Comparison of ENCODE assay signal across 20 cellular contexts in genomic region chr2:196105956-196106355, GRCh38. TPM values are rescaled to one million over a fixed set of nuclear protein-coding genes. Genes with fewer than 3 reads are reported as not detected.
A peak's percentile ranks its signal among the peaks of the same experiment; 100 is the strongest.
DNase-seq lines count a peak whose midpoint lies in the region; ATAC-seq and TF ChIP-seq lines count a peak whose summit lies in the region.
"Had no signal": no experiment of that assay in that cellular context is flagged by ENCODE, and none has a peak within 500 bp of the region (broad histone marks: within the 10 kb centered on the region; RNA-seq: fewer than 3 reads in every experiment).

No MANE protein-coding gene starts in this region.

- no peaks in the 10 kb centered on the region for H3K36me3 ChIP-seq in SK-N-SH (replicated peaks in 1 of 2; ENCODE audit: control insufficient read depth in 1 of 2, insufficient read depth in 2 of 2, low read length in 1 of 2)
- H3K36me3 ChIP-seq: neutrophil had no signal

- no peak for TF ChIP-seq RAD21 in SK-N-SH (IDR thresholded peaks at IDR 0.05; ENCODE audit: low read length)

- no peak for TF ChIP-seq EP300 in SK-N-SH (IDR thresholded peaks at IDR 0.05; ENCODE audit: borderline replicate concordance in 1 of 2, low read depth in 1 of 2, low read length in 1 of 2)

- no peaks in the 10 kb centered on the region for H3K9me3 ChIP-seq in SK-N-SH
- H3K9me3 ChIP-seq: neutrophil had no signal

- peak overlapping the region; percentile 33 for H3K4me3 Mint-ChIP-seq in activated naive CD8-positive, alpha-beta T cell treated with anti-CD3 and anti-CD28 coated beads for 36 hours
- H3K4me3 Mint-ChIP-seq in naive B cell, result peak overlapping the region in 7 of 8 donors; percentile 39 to 60 (median 44)
- H3K4me3 Mint-ChIP-seq: immature natural killer cell; T-helper 1 cell treated with Interleukin-12 subunit alpha and Interleukin-12 subunit beta and Interleukin-4 antibody, amounts not matched to agents 30 μg/mL and 1 μg/mL, for 36 hours had no signal

- no peak overlapping the region for H3K9ac ChIP-seq in SK-N-SH

- no peaks in the 10 kb centered on the region for H4K20me1 ChIP-seq in SK-N-SH (ENCODE audit: insufficient read depth)

- CTCF ChIA-PET in SK-N-SH (lab: Yijun Ruan, JAX), result no interaction called here

- no peaks in the 10 kb centered on the region for H3K9me2 ChIP-seq in SK-N-SH

- TF ChIP-seq CTCF in SK-N-SH (IDR thresholded peaks at IDR 0.05), result no peak

- H3F3A ChIP-seq in SK-N-SH (replicated peaks; ENCODE audit: insufficient read depth), result no peaks in the 10 kb centered on the region

- peaks cover 2% of the 10 kb centered on the region for H3K36me3 Mint-ChIP-seq in activated naive CD8-positive, alpha-beta T cell treated with anti-CD3 and anti-CD28 coated beads for 36 hours
- H3K36me3 Mint-ChIP-seq in naive B cell, result no peaks in the 10 kb centered on the region
- H3K36me3 Mint-ChIP-seq: immature natural killer cell had no signal

- 85% methylated on average over 5 of the region's 5 CpGs for WGBS in SK-N-SH (ENCODE audit: low lambda C conversion rate)

- peaks cover 38% of the 10 kb centered on the region for H3K4me1 Mint-ChIP-seq in activated naive CD8-positive, alpha-beta T cell treated with anti-CD3 and anti-CD28 coated beads for 36 hours
- peaks cover 50 to 66% (median 61%) of the 10 kb centered on the region in 3 donors for H3K4me1 Mint-ChIP-seq in naive B cell

- no peaks in the 10 kb centered on the region for H3K9me3 Mint-ChIP-seq in activated naive CD8-positive, alpha-beta T cell treated with anti-CD3 and anti-CD28 coated beads for 36 hours
- H3K9me3 Mint-ChIP-seq in naive B cell, result no peaks in the 10 kb centered on the region
- H3K9me3 Mint-ChIP-seq: immature natural killer cell; T-helper 1 cell treated with Interleukin-12 subunit alpha and Interleukin-12 subunit beta and Interleukin-4 antibody, amounts not matched to agents 30 μg/mL and 1 μg/mL, for 36 hours had no signal

- no peaks in the 10 kb centered on the region for H3K79me2 ChIP-seq in SK-N-SH (ENCODE audit: insufficient read depth)

- H3K4me1 ChIP-seq in SK-N-SH (ENCODE audit: control insufficient read depth in 1 of 2, insufficient read depth in 2 of 2, low read depth in 1 of 2, low read length in 1 of 2), result peaks cover 0 to 6% of the 10 kb centered on the region in 2 experiments; a peak in 1 of 4 replicates

- no peak overlapping the region for H3K27ac ChIP-seq in SK-N-SH (ENCODE audit: low read depth in 2 of 2, low read length in 1 of 2)
- H3K27ac ChIP-seq: 22Rv1, neutrophil had no signal

- H3K27ac Mint-ChIP-seq in activated naive CD8-positive, alpha-beta T cell treated with anti-CD3 and anti-CD28 coated beads for 36 hours, result peak overlapping the region; percentile 35
- H3K27ac Mint-ChIP-seq in naive B cell, result peak overlapping the region; percentile 8 to 92 (median 73)
- H3K27ac Mint-ChIP-seq: immature natural killer cell; T-helper 1 cell treated with Interleukin-12 subunit alpha and Interleukin-12 subunit beta and Interleukin-4 antibody, amounts not matched to agents 30 μg/mL and 1 μg/mL, for 36 hours had no signal

- H2AFZ ChIP-seq in SK-N-SH (ENCODE audit: low read depth), result peak overlapping the region; percentile 9; the same call in 1 of the 2 replicates

- no peak overlapping the region for H3K4me3 ChIP-seq in SK-N-SH (ENCODE audit: low read depth in 2 of 2, low read length in 1 of 2)

- DNase-seq in SK-N-SH (no peak), NAMALWA (ENCODE audit: low spot score) (peak; percentile 49), naive B cell (peak; percentile 17), NCI-H774 (lab: John Stamatoyannopoulos, UW) (no peak), globus pallidus (ENCODE audit: low spot score) (no peak)
- no peak for DNase-seq in activated naive CD8-positive, alpha-beta T cell treated with anti-CD3 and anti-CD28 coated beads for 36 hours
- DNase-seq: activated CD4-positive, alpha-beta T cell treated with anti-CD3 and anti-CD28 coated beads, Interleukin-2, amount 50 U/mL, for 1 hour; activated effector memory CD4-positive, alpha-beta T cell treated with Interleukin-2 at 50 U/mL for 16 hours; effector CD8-positive, alpha-beta T cell; immature natural killer cell; mesendoderm; NCI-H1436; NCI-H345; PC-3; stimulated activated CD4-positive, alpha-beta T cell treated with anti-CD3 and anti-CD28 coated beads, Interleukin-4, amount 100 ng/mL, for 4 hours had no signal

- POLR2A ChIA-PET in SK-N-SH (lab: Yijun Ruan, JAX), result no interaction called here

- no peaks in the 10 kb centered on the region for H3K27me3 Mint-ChIP-seq in activated naive CD8-positive, alpha-beta T cell treated with anti-CD3 and anti-CD28 coated beads for 36 hours
- H3K27me3 Mint-ChIP-seq in naive B cell, result no peaks in the 10 kb centered on the region

- no peak overlapping the region for H3K4me2 ChIP-seq in SK-N-SH

- H3K27me3 ChIP-seq in SK-N-SH (ENCODE audit: insufficient read depth), result no peaks in the 10 kb centered on the region
- H3K27me3 ChIP-seq: neutrophil had no signal

- ATAC-seq in SK-N-SH treated with all-trans-retinoic acid at 6 μM for 48 hours, result no peak
- peak; percentile 27 to 42 for ATAC-seq in naive B cell (ENCODE audit: low read depth in 2 of 2)
- ATAC-seq in GM21529 (IDR thresholded peaks at IDR 0.05; ENCODE audit: unreplicated experiment), result no peak
- ATAC-seq: PC-3 had no signal

TF ChIP-seq in SK-N-SH, 30 proteins besides CTCF, POLR2A, EP300 and RAD21 (continues in another document):
- TF ChIP-seq CHD2 (IDR thresholded peaks at IDR 0.05; ENCODE audit: low read length, partially characterized antibody), result no peak
- no peak for TF ChIP-seq TEAD4 (IDR thresholded peaks at IDR 0.05; ENCODE audit: borderline replicate concordance, insufficient read depth)
- no peak for TF ChIP-seq FOSL2 (IDR thresholded peaks at IDR 0.05; ENCODE audit: borderline replicate concordance, low read depth)
- no peak for TF ChIP-seq GATA2 (CRISPR knock-in tag; IDR thresholded peaks at IDR 0.05)
- TF ChIP-seq IRF3 (IDR thresholded peaks at IDR 0.05; ENCODE audit: low read depth, low read length), result no peak
- no peak for TF ChIP-seq PBX3 (IDR thresholded peaks at IDR 0.05)
- TF ChIP-seq POLR2AphosphoS5 (IDR thresholded peaks at IDR 0.05; ENCODE audit: low read depth, low read length), result no peak
- no peak for TF ChIP-seq SIN3A (IDR thresholded peaks at IDR 0.05; ENCODE audit: borderline replicate concordance, low read depth, low read length)
- TF ChIP-seq NRF1 (IDR thresholded peaks at IDR 0.05; ENCODE audit: low read depth, low read length), result no peak

TF ChIP-seq in SK-N-SH treated with all-trans-retinoic acid at 6 μM for 48 hours, 23 proteins besides CTCF, POLR2A, EP300 and RAD21 (continues in another document):
- TF ChIP-seq CSRNP3 (CRISPR knock-in tag; IDR thresholded peaks at IDR 0.05), result no peak
- no peak for TF ChIP-seq BACH2 (CRISPR knock-in tag; IDR thresholded peaks at IDR 0.05; ENCODE audit: borderline replicate concordance)
- no peak for TF ChIP-seq ZNF70 (CRISPR knock-in tag; IDR thresholded peaks at IDR 0.05)
- TF ChIP-seq TOX (CRISPR knock-in tag; IDR thresholded peaks at IDR 0.05; ENCODE audit: borderline replicate concordance), result no peak
- no peak for TF ChIP-seq CSDC2 (CRISPR knock-in tag; IDR thresholded peaks at IDR 0.05)
- no peak for TF ChIP-seq CREB5 (CRISPR knock-in tag; IDR thresholded peaks at IDR 0.05; ENCODE audit: low read depth)
- TF ChIP-seq SNAI2 (CRISPR knock-in tag; IDR thresholded peaks at IDR 0.05), result no peak
- no peak for TF ChIP-seq PPARA (CRISPR knock-in tag; IDR thresholded peaks at IDR 0.05; ENCODE audit: borderline replicate concordance)
- no peak for TF ChIP-seq ZNF565 (CRISPR knock-in tag; conservative IDR thresholded peaks at IDR 0.05; ENCODE audit: low read depth)
- TF ChIP-seq ISL1 (CRISPR knock-in tag; IDR thresholded peaks at IDR 0.05), result no peak
- TF ChIP-seq GLIS3 (CRISPR knock-in tag; IDR thresholded peaks at IDR 0.05), result no peak

RNA-seq across cellular contexts. Expression of gene DNAH7, which starts 37.3 kb away (rescaled TPM):
- polyA plus RNA-seq in SK-N-SH (2012; rRNA removed) (0.70 and 1.2 TPM in 2 replicates), naive B cell (ENCODE audit: low read depth in 6 of 6) (under 1 TPM in 2 of 6 donors, not detected in 4; 0.43 to 0.53 TPM)
- 0.54 and 0.67 TPM in 2 replicates for polyA plus RNA-seq in SK-N-SH (2012; cell fraction: cytosol; rRNA removed)
- 0.97 and 2.3 TPM in 2 replicates for polyA plus RNA-seq in SK-N-SH (2012; cell fraction: nucleus; rRNA removed)
- total RNA-seq in activated naive CD8-positive, alpha-beta T cell treated with anti-CD3 and anti-CD28 coated beads for 36 hours, result under 1 TPM in 1 of 2 experiments, not detected in 1; 0.18 TPM

Comparison
In these comparisons a context has a peak if more than half of its experiments do, and no peak if none do; other contexts are left out.
1. DNase-seq: peak in NAMALWA (single experiment) and naive B cell (single experiment); none in SK-N-SH (single experiment), activated naive CD8-positive, alpha-beta T cell treated with anti-CD3 and anti-CD28 coated beads for 36 hours (single experiment), NCI-H774 (single experiment) and globus pallidus (single experiment).
2. ATAC-seq: peak in naive B cell (2 of 2); none in SK-N-SH treated with all-trans-retinoic acid at 6 μM for 48 hours (single experiment) and GM21529 (single experiment).